Comparison of ENCODE assay signal across 1 cellular context in the genomic region with DNA sequence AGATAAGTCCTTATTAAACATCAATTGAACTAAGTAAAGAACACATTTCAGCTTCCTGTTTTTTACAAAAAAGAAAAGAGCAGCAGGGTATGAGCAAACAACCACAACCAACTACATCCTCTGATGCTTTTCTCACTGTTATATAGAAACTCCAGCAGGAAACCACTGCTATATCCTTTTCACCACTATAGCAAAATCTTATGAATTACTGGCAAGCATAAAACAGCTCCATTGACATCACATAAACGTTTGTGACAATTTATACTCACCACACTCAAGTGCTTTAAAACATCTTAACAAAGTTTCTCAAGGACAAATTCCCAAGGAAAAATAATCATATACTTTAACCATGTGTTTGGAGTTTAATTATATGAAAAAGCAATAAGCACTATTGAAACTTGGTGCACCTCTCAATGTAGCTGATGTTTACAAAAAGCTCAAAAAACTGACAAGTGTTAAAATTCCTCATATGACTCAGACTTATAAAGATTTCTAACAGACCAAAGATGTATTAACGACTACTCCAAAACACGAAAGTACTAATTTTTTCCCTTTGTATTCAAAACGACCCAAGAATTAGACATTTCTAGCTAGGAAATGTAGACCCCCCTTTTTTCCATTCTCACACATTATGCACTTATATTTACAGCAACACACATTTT.
TF ChIP-seq lines count a peak whose summit lies in the region.

No MANE protein-coding gene starts in this region.

TF ChIP-seq in HEK293T, 16 proteins besides CTCF, POLR2A, EP300 and RAD21 (continued from another document):
- TF ChIP-seq HDGF (IDR thresholded peaks at IDR 0.05; ENCODE audit: borderline replicate concordance), result no peak
- no peak for TF ChIP-seq ELF4 (IDR thresholded peaks at IDR 0.05)
- no peak for TF ChIP-seq FOXM1 (IDR thresholded peaks at IDR 0.05; ENCODE audit: borderline replicate concordance)
- no peak for TF ChIP-seq SP1 (IDR thresholded peaks at IDR 0.05)
